ENCODE assay signal across 20 cellular contexts in the genomic region with DNA sequence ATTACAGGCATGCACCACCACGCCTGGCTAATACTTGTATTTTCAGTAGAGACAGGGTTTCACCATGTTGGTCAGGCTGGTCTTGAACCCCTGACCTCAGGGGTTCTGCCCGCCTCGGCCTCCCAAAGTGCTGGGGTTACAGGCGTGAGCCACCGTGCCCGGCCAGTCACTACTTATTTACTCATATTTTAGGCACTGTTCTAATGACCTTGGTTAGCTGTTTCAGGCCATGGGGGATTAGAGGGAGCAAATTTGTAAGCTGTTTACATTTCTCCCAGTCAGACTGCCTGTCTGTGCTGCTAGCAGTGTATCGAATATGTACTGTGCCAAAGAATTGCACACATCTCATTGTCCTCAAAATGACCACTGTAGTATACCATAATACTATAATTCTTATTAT.
"Had no signal": no experiment of that assay in that cellular context is flagged by ENCODE, and none has a peak within 500 bp of the region (broad histone marks: within the 10 kb centered on the region; RNA-seq: fewer than 3 reads in every experiment).

No MANE protein-coding gene starts in this region.

- H3K9ac ChIP-seq: KMS-11 had no signal

- H3K27ac ChIP-seq: KMS-11, RWPE1 had no signal

- H3K4me3 ChIP-seq: K562 had no signal

- DNase-seq: Kasumi-1, MM.1S, NCI-H1105, NCI-H1417, NCI-H1436 treated with DMSO at 0.1 percent for 48 hours, NCI-H1694, NCI-H187 treated with DMSO at 0.1 percent for 48 hours, NCI-H2029 treated with DMSO at 0.1 percent for 48 hours, NCI-H2171 treated with DMSO at 0.1 percent for 48 hours, NCI-H345, NCI-H446 treated with DMSO at 0.1 percent for 48 hours, NCI-H510A treated with DMSO at 0.1 percent for 48 hours, NCI-H526, PC-3, SHP77 had no signal

- H3K4me2 ChIP-seq: KMS-11 had no signal

- FAIRE-seq: K562 had no signal

- ATAC-seq: K562, Panc1, PC-3, SK-N-SH treated with all-trans-retinoic acid at 6 μM for 48 hours had no signal
